Comparison of ENCODE assay signal across 16 cellular contexts in genomic region chr15:85011210-85011571, GRCh38. TPM values are rescaled to one million over a fixed set of nuclear protein-coding genes. Genes with fewer than 3 reads are reported as not detected.
DNase-seq lines count a peak whose midpoint lies in the region; TF ChIP-seq lines count a peak whose summit lies in the region.
"Had no signal": no experiment of that assay in that cellular context is flagged by ENCODE, and none has a peak within 500 bp of the region (broad histone marks: within the 10 kb centered on the region; RNA-seq: fewer than 3 reads in every experiment).

No MANE protein-coding gene starts in this region.

- H3K36me3 ChIP-seq in OCI-LY7 (ENCODE audit: insufficient read depth, low read length) (no peaks in the 10 kb centered on the region), esophagus muscularis mucosa (no peaks in the 10 kb centered on the region), muscle layer of colon (ENCODE audit: insufficient read depth, low read length) (no peaks in the 10 kb centered on the region), subcutaneous abdominal adipose tissue (ENCODE audit: control insufficient read depth in 5 of 5, insufficient read depth in 5 of 5, low read length in 5 of 5) (no peaks in the 10 kb centered on the region)
- H3K36me3 ChIP-seq: brain microvascular endothelial cell, SJSA1 had no signal

- TF ChIP-seq EP300 in esophagus muscularis mucosa (IDR thresholded peaks at IDR 0.05), result no peak

- CTCF ChIA-PET in OCI-LY7 (lab: Charles Lee; ENCODE audit: unreplicated experiment), result no interaction called here

- no peaks in the 10 kb centered on the region for H4K20me1 ChIP-seq in OCI-LY7 (ENCODE audit: insufficient read depth, low read length)

- H3K79me2 ChIP-seq in OCI-LY7 (ENCODE audit: insufficient read depth, low read depth, low read length), result peaks cover 35% of the 10 kb centered on the region; the same call in 1 of the 2 replicates

- 11% methylated on average over 2 of the region's 2 CpGs for WGBS in esophagus muscularis mucosa

- POLR2A ChIA-PET in OCI-LY7 (lab: Charles Lee), result interaction anchor here (1.1 to 1.3 kb wide), 2 partner anchors 11 to 20 kb away, joined by 3 read pairs; no protein-coding TSS in a partner anchor

- TF ChIP-seq CTCF in OCI-LY7 (conservative IDR thresholded peaks at IDR 0.05; ENCODE audit: low read length) (no peak), esophagus muscularis mucosa (IDR thresholded peaks at IDR 0.05) (no peak)

- peaks cover 52% of the 10 kb centered on the region for H3K4me1 ChIP-seq in OCI-LY7 (ENCODE audit: insufficient read depth, low read length, poor library complexity, severe bottlenecking)
- peaks cover 57 to 66% (median 63%) of the 10 kb centered on the region in 4 donors for H3K4me1 ChIP-seq in esophagus muscularis mucosa
- peaks cover 37% of the 10 kb centered on the region for H3K4me1 ChIP-seq in muscle layer of colon (ENCODE audit: insufficient read depth, low read length)
- H3K4me1 ChIP-seq in subcutaneous abdominal adipose tissue (ENCODE audit: control insufficient read depth in 5 of 5, insufficient read depth in 5 of 5, low read length in 5 of 5), result peaks cover 6 to 58% (median 49%) of the 10 kb centered on the region in 5 donors

- H3K9ac ChIP-seq in muscle layer of colon (ENCODE audit: low read length) (no peak overlapping the region), subcutaneous abdominal adipose tissue (ENCODE audit: low read length in 5 of 5) (peak overlapping the region in 3 of 5 donors; percentile 21 to 70 (median 39))

- H3K9me3 ChIP-seq in OCI-LY7 (ENCODE audit: low read length), result no peaks in the 10 kb centered on the region
- H3K9me3 ChIP-seq in esophagus muscularis mucosa, result no peaks in the 10 kb centered on the region
- H3K9me3 ChIP-seq in muscle layer of colon (ENCODE audit: low read length), result no peaks in the 10 kb centered on the region
- no peaks in the 10 kb centered on the region for H3K9me3 ChIP-seq in subcutaneous abdominal adipose tissue (ENCODE audit: control insufficient read depth in 5 of 5, low read length in 5 of 5)
- H3K9me3 ChIP-seq: SJSA1 had no signal

- H2AFZ ChIP-seq in OCI-LY7 (ENCODE audit: low read length), result no peak overlapping the region

- H3K4me3 ChIP-seq in OCI-LY7 (ENCODE audit: low read depth, low read length, poor library complexity, severe bottlenecking) (no peak overlapping the region), esophagus muscularis mucosa (no peak overlapping the region), muscle layer of colon (ENCODE audit: low read depth in 1 of 2, low read length in 2 of 2) (no peak overlapping the region), subcutaneous abdominal adipose tissue (ENCODE audit: low read depth in 1 of 5, low read length in 5 of 5) (no peak overlapping the region)
- H3K4me3 ChIP-seq: SJSA1 had no signal

- H3K9me2 ChIP-seq in OCI-LY7 (ENCODE audit: insufficient read depth, low read length), result no peaks in the 10 kb centered on the region

- no peaks in the 10 kb centered on the region for H3K27me3 ChIP-seq in esophagus muscularis mucosa
- H3K27me3 ChIP-seq in muscle layer of colon (ENCODE audit: control insufficient read depth in 1 of 2, insufficient read depth in 2 of 2, low read length in 2 of 2), result no peaks in the 10 kb centered on the region
- no peaks in the 10 kb centered on the region for H3K27me3 ChIP-seq in subcutaneous abdominal adipose tissue (ENCODE audit: control insufficient read depth in 5 of 5, insufficient read depth in 4 of 5, low read length in 5 of 5)
- H3K27me3 ChIP-seq: brain microvascular endothelial cell, SJSA1 had no signal

- no peak for TF ChIP-seq POLR2A in esophagus muscularis mucosa (IDR thresholded peaks at IDR 0.05; ENCODE audit: low read depth)

- intact Hi-C loops in OCI-LY7 (cut with micrococcal nuclease; ENCODE audit: unreplicated experiment), result loop anchor here (2.0 kb wide), 1 partner anchor 30 kb away; the partner anchor contains the start of gene PDE8A
- intact Hi-C loops in esophagus muscularis mucosa (cut with DNase I), result no loop called here

- BruUV-seq in OCI-LY7 (replicated peaks; lab: Mats Ljungman, UMichigan), result no TSS peak

- peak overlapping the region; percentile 47 for H3K27ac ChIP-seq in OCI-LY7 (ENCODE audit: low read depth, low read length, poor library complexity, severe bottlenecking)
- H3K27ac ChIP-seq in esophagus muscularis mucosa (replicated peaks in 1 of 4), result peak overlapping the region; percentile 74 to 78 (median 76)
- peak overlapping the region; percentile 62 for H3K27ac ChIP-seq in muscle layer of colon (ENCODE audit: low read depth, low read length)
- peak overlapping the region; percentile 93 for H3K27ac ChIP-seq in subcutaneous abdominal adipose tissue (ENCODE audit: low read depth, low read length)
- H3K27ac ChIP-seq: brain microvascular endothelial cell, SJSA1 had no signal

- H3K4me2 ChIP-seq in OCI-LY7 (ENCODE audit: low read length), result 0 out of 2 replicates have a peak overlapping the region, but pooled peaks have one; percentile 50

- no peak for DNase-seq in OCI-LY7 (ENCODE audit: low spot score)
- no peak for DNase-seq in esophagus muscularis mucosa (ENCODE audit: extremely low spot score)
- no peak for DNase-seq in SIG-M5 (lab: John Stamatoyannopoulos, UW)
- no peak for DNase-seq in NCI-H774 (lab: John Stamatoyannopoulos, UW)
- DNase-seq in NCI-H510A (lab: John Stamatoyannopoulos, UW), result no peak
- DNase-seq in inferior parietal cortex (ENCODE audit: extremely low spot score), result no peak
- DNase-seq: activated effector memory CD4-positive, alpha-beta T cell treated with Interleukin-2 at 50 U/mL for 16 hours; brain microvascular endothelial cell; CD4-positive, CD25-positive, alpha-beta regulatory T cell; EL; kidney glomerular epithelial cell; NCI-H2171; NK-92 treated with Interleukin-12 subunit alpha and Interleukin-12 subunit beta, amount 100 ng/mL, for 24 hours had no signal

RNA-seq across cellular contexts. Expression of gene PDE8A, which starts 29.5 kb away (rescaled TPM):
- total RNA-seq in OCI-LY7 (2014; rRNA removed; shearing (Covaris generic)), result 17.3 and 28.3 TPM in 2 replicates
- total RNA-seq in OCI-LY7 (2022) (29.6 and 32.3 TPM in 2 replicates), esophagus muscularis mucosa (10 to 100 TPM; 31.6 to 36.1 (median 32.5) TPM)
